Comparison of ENCODE assay signal across 10 cellular contexts in genomic region chr16:1002399-1003161, GRCh38. TPM values are rescaled to one million over a fixed set of nuclear protein-coding genes. Genes with fewer than 3 reads are reported as not detected.
DNase-seq lines count a peak whose midpoint lies in the region; ATAC-seq and TF ChIP-seq lines count a peak whose summit lies in the region.
"Had no signal": no experiment of that assay in that cellular context is flagged by ENCODE, and none has a peak within 500 bp of the region (broad histone marks: within the 10 kb centered on the region; RNA-seq: fewer than 3 reads in every experiment).

No MANE protein-coding gene starts in this region.

- H3K9ac ChIP-seq in IMR-90 (ENCODE audit: low read depth, low read length) (no peak overlapping the region), skeletal muscle satellite cell (ENCODE audit: low read depth, low read length) (no peak overlapping the region)

- no peak for TF ChIP-seq RAD21 in IMR-90 (IDR thresholded peaks at IDR 0.05; ENCODE audit: low read length)

- no peak overlapping the region for H2AK5ac ChIP-seq in IMR-90 (ENCODE audit: low read depth, low read length)

- H3K4me3 ChIP-seq in IMR-90 (ENCODE audit: insufficient read depth, low read depth, low read length) (no peak overlapping the region), coronary artery (peak overlapping the region; percentile 21), skeletal muscle satellite cell (ENCODE audit: low read length) (no peak overlapping the region)
- H3K4me3 ChIP-seq: Peyer's patch had no signal

- DNase-seq in IMR-90 (peak; percentile 81), coronary artery (ENCODE audit: low spot score) (no peak), NCI-H2081 treated with DMSO at 0.1 percent for 48 hours (lab: John Stamatoyannopoulos, UW) (no peak), NCI-H1092 (lab: John Stamatoyannopoulos, UW) (no peak)
- DNase-seq in activated CD4-positive, alpha-beta T cell treated with anti-CD3 and anti-CD28 coated beads, Interleukin-2, amount 10 ng/mL, durations not matched to agents 7 days and 5 days = peak; percentile 29

- H3K4ac ChIP-seq in IMR-90 (ENCODE audit: low read depth, low read length) = no peak overlapping the region

- H4K8ac ChIP-seq in IMR-90 (ENCODE audit: low read depth in 2 of 2, low read length in 2 of 2) = no peak overlapping the region

- H3K4me3 Mint-ChIP-seq in activated CD4-positive, alpha-beta T cell treated with anti-CD3 and anti-CD28 coated beads, Interleukin-2, amount 10 ng/mL, durations not matched to agents 7 days and 5 days = no peak overlapping the region
- H3K4me3 Mint-ChIP-seq: nephron had no signal

- no peaks in the 10 kb centered on the region for H3K36me3 ChIP-seq in IMR-90 (ENCODE audit: control insufficient read depth, insufficient read depth, low read length)
- H3K36me3 ChIP-seq in skeletal muscle satellite cell (ENCODE audit: insufficient read depth, low read length) = no peaks in the 10 kb centered on the region
- H3K36me3 ChIP-seq: Peyer's patch had no signal

- H4K5ac ChIP-seq in IMR-90 (ENCODE audit: low read depth, low read length) = no peak overlapping the region

- H3K23ac ChIP-seq in IMR-90 (ENCODE audit: low read depth, low read length) = no peak overlapping the region

- H3K18ac ChIP-seq in IMR-90 (ENCODE audit: low read depth, low read length) = no peak overlapping the region

- H3K9me3 Mint-ChIP-seq in activated CD4-positive, alpha-beta T cell treated with anti-CD3 and anti-CD28 coated beads, Interleukin-2, amount 10 ng/mL, durations not matched to agents 7 days and 5 days = no peaks in the 10 kb centered on the region
- H3K9me3 Mint-ChIP-seq: nephron had no signal

- no peak overlapping the region for H3K27ac Mint-ChIP-seq in activated CD4-positive, alpha-beta T cell treated with anti-CD3 and anti-CD28 coated beads, Interleukin-2, amount 10 ng/mL, durations not matched to agents 7 days and 5 days
- H3K27ac Mint-ChIP-seq: nephron had no signal

- H3K4me2 ChIP-seq in IMR-90 (ENCODE audit: low read depth, low read length) (peak overlapping the region; percentile 29; the same call in 1 of the 2 replicates), skeletal muscle satellite cell (ENCODE audit: low read length) (peak overlapping the region; percentile 57)

- no peak overlapping the region for H3K14ac ChIP-seq in IMR-90 (replicated peaks; ENCODE audit: low read depth, low read length)

- POLR2A ChIA-PET in IMR-90 (lab: Charles Lee; ENCODE audit: unreplicated experiment) = no interaction called here
- POLR2A ChIA-PET in activated CD4-positive, alpha-beta T cell treated with anti-CD3 and anti-CD28 coated beads, Interleukin-2, amount 10 ng/mL, durations not matched to agents 7 days and 5 days (lab: Charles Lee) = no interaction called here

- no peak overlapping the region for H3K56ac ChIP-seq in IMR-90 (ENCODE audit: extremely low read depth, insufficient read depth, low read length)

- H2AFZ ChIP-seq in IMR-90 (replicated peaks; ENCODE audit: low read length, poor library complexity) = peak overlapping the region; percentile 67

- H3K4me1 ChIP-seq in IMR-90 (ENCODE audit: control insufficient read depth, insufficient read depth, low read length) (peaks cover 7% of the 10 kb centered on the region), skeletal muscle satellite cell (ENCODE audit: control insufficient read depth, insufficient read depth, low read length) (peaks cover 26% of the 10 kb centered on the region)

- H3K79me1 ChIP-seq in IMR-90 (ENCODE audit: low read depth in 1 of 2, low read length in 2 of 2) = no peaks in the 10 kb centered on the region

- intact Hi-C loops in IMR-90 (cut with micrococcal nuclease) = no loop called here

- H3K27ac ChIP-seq in IMR-90 (ENCODE audit: insufficient read depth, low read length) = no peak overlapping the region
- H3K27ac ChIP-seq in coronary artery = no peak overlapping the region
- H3K27ac ChIP-seq: Peyer's patch had no signal

- H3K27me3 ChIP-seq in IMR-90 (ENCODE audit: control insufficient read depth, insufficient read depth, low read length) = peaks cover 45% of the 10 kb centered on the region; the same call in 1 of the 2 replicates
- peaks cover 28% of the 10 kb centered on the region for H3K27me3 ChIP-seq in skeletal muscle satellite cell (ENCODE audit: control insufficient read depth, insufficient read depth, low read length)
- H3K27me3 ChIP-seq: Peyer's patch had no signal

- BruUV-seq in IMR-90 (replicated peaks; lab: Mats Ljungman, UMichigan) = no TSS peak

- WGBS in IMR-90 (ENCODE audit: extremely low coverage in 2 of 2, insufficient read length in 1 of 2), 2 experiments = 77% methylated on average over 22 of the region's 46 CpGs; no CpG with 5 or more reads in 1 of the 2 experiments

- dilution Hi-C loops in IMR-90 (cut with HindIII; ENCODE audit: low sequenced_read_pairs, unreplicated experiment) = no loop called here

- H2BK15ac ChIP-seq in IMR-90 (ENCODE audit: low read depth, low read length) = no peak overlapping the region

- H3K4me1 Mint-ChIP-seq in activated CD4-positive, alpha-beta T cell treated with anti-CD3 and anti-CD28 coated beads, Interleukin-2, amount 10 ng/mL, durations not matched to agents 7 days and 5 days = peaks cover 36% of the 10 kb centered on the region

- H3K9me1 ChIP-seq in IMR-90 (ENCODE audit: insufficient read depth, low read length) = no peaks in the 10 kb centered on the region

- no peaks in the 10 kb centered on the region; the same call in 1 of the 2 replicates for H4K20me1 ChIP-seq in IMR-90 (ENCODE audit: insufficient read depth, low read length)

- H3K9me3 ChIP-seq in IMR-90 (ENCODE audit: control insufficient read depth, insufficient read depth, low read length) (peaks cover 5% of the 10 kb centered on the region), skeletal muscle satellite cell (replicated peaks; ENCODE audit: low read length) (no peaks in the 10 kb centered on the region)
- H3K9me3 ChIP-seq: Peyer's patch had no signal

- CTCF ChIA-PET in IMR-90 (lab: Yijun Ruan, JAX) = no interaction called here
- CTCF ChIA-PET in activated CD4-positive, alpha-beta T cell treated with anti-CD3 and anti-CD28 coated beads, Interleukin-2, amount 10 ng/mL, durations not matched to agents 7 days and 5 days (lab: Charles Lee) = no interaction called here

- in situ Hi-C loops in IMR-90 (cut with MboI; ENCODE audit: low sequenced_read_pairs) = no loop called here

- H2AK9ac ChIP-seq in IMR-90 (replicated peaks; ENCODE audit: low read depth, low read length, poor library complexity) = peak overlapping the region; percentile 90

- no peak overlapping the region; the same call in 1 of the 2 replicates for H2BK120ac ChIP-seq in IMR-90 (ENCODE audit: low read depth, low read length)

- H4K91ac ChIP-seq in IMR-90 (ENCODE audit: insufficient read depth, low read depth, low read length) = no peak overlapping the region

- H3K36me3 Mint-ChIP-seq in activated CD4-positive, alpha-beta T cell treated with anti-CD3 and anti-CD28 coated beads, Interleukin-2, amount 10 ng/mL, durations not matched to agents 7 days and 5 days (ENCODE audit: low read depth) = no peaks in the 10 kb centered on the region

- ATAC-seq in IMR-90 (ENCODE audit: low read depth) = peak; percentile 91
- ATAC-seq in HG02571 (IDR thresholded peaks at IDR 0.05; ENCODE audit: unreplicated experiment) = no peak
- no peak for ATAC-seq in GM21528 (IDR thresholded peaks at IDR 0.05; ENCODE audit: low FRiP score, unreplicated experiment)

- no peak for TF ChIP-seq POLR2A in IMR-90 (IDR thresholded peaks at IDR 0.05; ENCODE audit: low read depth, low read length)

- TF ChIP-seq CTCF in IMR-90 (conservative IDR thresholded peaks at IDR 0.05; ENCODE audit: low read depth, low read length) = no peak
- TF ChIP-seq CTCF in coronary artery (IDR thresholded peaks at IDR 0.05) = no peak

- no peak overlapping the region for H2BK5ac ChIP-seq in IMR-90 (ENCODE audit: low read depth, low read length, poor library complexity, severe bottlenecking)

- no peak overlapping the region for H2BK20ac ChIP-seq in IMR-90 (ENCODE audit: low read depth, low read length)

- peaks cover 7% of the 10 kb centered on the region for H3K27me3 Mint-ChIP-seq in activated CD4-positive, alpha-beta T cell treated with anti-CD3 and anti-CD28 coated beads, Interleukin-2, amount 10 ng/mL, durations not matched to agents 7 days and 5 days

TF ChIP-seq in IMR-90, 13 proteins besides CTCF, POLR2A, EP300 and RAD21:
- no peak for TF ChIP-seq MAFK (IDR thresholded peaks at IDR 0.05; ENCODE audit: low read depth, low read length)
- TF ChIP-seq RCOR1 (IDR thresholded peaks at IDR 0.05; ENCODE audit: insufficient replicate concordance, low read length) = peak; percentile 59
- peak; percentile 90 for TF ChIP-seq BHLHE40 (IDR thresholded peaks at IDR 0.05; ENCODE audit: low read depth, low read length)
- TF ChIP-seq FOS (IDR thresholded peaks at IDR 0.05; ENCODE audit: low read depth, low read length) = peak; percentile 98
- TF ChIP-seq MXI1 (IDR thresholded peaks at IDR 0.05; ENCODE audit: borderline replicate concordance, low read depth, low read length) = 0 out of 2 replicates have a peak, but pooled peaks have one; percentile 26
- no peak for TF ChIP-seq RFX5 (IDR thresholded peaks at IDR 0.05; ENCODE audit: low read depth, low read length)
- TF ChIP-seq CEBPB (IDR thresholded peaks at IDR 0.05; ENCODE audit: low read depth, low read length) = no peak
- TF ChIP-seq MAZ (IDR thresholded peaks at IDR 0.05; ENCODE audit: borderline replicate concordance, low read depth, low read length) = peak; percentile 9; the same call in 1 of the 2 replicates

RNA-seq across cellular contexts. Expression of gene SOX8, which starts 21.0 kb away (rescaled TPM):
- under 0.01 TPM in 2 replicates for total RNA-seq in IMR-90 (2012; rRNA removed)
- polyA plus RNA-seq in IMR-90 (2012; rRNA removed) = 0.26 and 0.27 TPM in 2 replicates
- polyA plus RNA-seq in IMR-90 (2012; cell fraction: cytosol; rRNA removed) = 0.15 and 0.22 TPM in 2 replicates
- 1.9 and 2.9 TPM in 2 replicates for polyA plus RNA-seq in IMR-90 (2012; cell fraction: nucleus; rRNA removed; ENCODE audit: low replicate concordance)
- under 1 TPM; 0.25 to 0.27 TPM for total RNA-seq in activated CD4-positive, alpha-beta T cell treated with anti-CD3 and anti-CD28 coated beads, Interleukin-2, amount 10 ng/mL, durations not matched to agents 7 days and 5 days
- total RNA-seq in skeletal muscle satellite cell (2012; rRNA removed) = 1.5 and 2.0 TPM in 2 replicates

RNA-seq across cellular contexts. Expression of gene LMF1, which starts 31.8 kb away (rescaled TPM):
- 6.7 and 13.1 TPM in 2 replicates for total RNA-seq in IMR-90 (2012; rRNA removed)
- 7.7 and 11.0 TPM in 2 replicates for polyA plus RNA-seq in IMR-90 (2012; rRNA removed)
- 11.9 and 15.1 TPM in 2 replicates for polyA plus RNA-seq in IMR-90 (2012; cell fraction: cytosol; rRNA removed)
- polyA plus RNA-seq in IMR-90 (2012; cell fraction: nucleus; rRNA removed; ENCODE audit: low replicate concordance) = 17.8 and 49.9 TPM in 2 replicates
- total RNA-seq in activated CD4-positive, alpha-beta T cell treated with anti-CD3 and anti-CD28 coated beads, Interleukin-2, amount 10 ng/mL, durations not matched to agents 7 days and 5 days = 10 to 100 TPM; 20.5 to 23.0 TPM
- total RNA-seq in skeletal muscle satellite cell (2012; rRNA removed) = 7.6 and 13.3 TPM in 2 replicates

Comparison
In these comparisons a context has a peak if more than half of its experiments do, and no peak if none do; other contexts are left out.
1. DNase-seq: peak in IMR-90 (single experiment) and activated CD4-positive, alpha-beta T cell treated with anti-CD3 and anti-CD28 coated beads, Interleukin-2, amount 10 ng/mL, durations not matched to agents 7 days and 5 days (single experiment); none in coronary artery (single experiment), NCI-H2081 treated with DMSO at 0.1 percent for 48 hours (single experiment) and NCI-H1092 (single experiment).